ENCODE assay signal across 8 cellular contexts in genomic region chr1:199113265-199113869, GRCh38.
A peak's percentile ranks its signal among the peaks of the same experiment; 100 is the strongest.
DNase-seq lines count a peak whose midpoint lies in the region; ATAC-seq and TF ChIP-seq lines count a peak whose summit lies in the region.

No MANE protein-coding gene starts in this region.

- H3K56ac ChIP-seq in mesendoderm (ENCODE audit: low read length): no peak overlapping the region

- peak; percentile 20 for TF ChIP-seq CTCF in coronary artery (IDR thresholded peaks at IDR 0.05)

- no peaks in the 10 kb centered on the region for H3K36me3 ChIP-seq in mesendoderm (ENCODE audit: control insufficient read depth, insufficient read depth, low read length)

- no peak overlapping the region for H3K4ac ChIP-seq in mesendoderm (ENCODE audit: low read depth, low read length)

- no peak overlapping the region for H2BK120ac ChIP-seq in mesendoderm (ENCODE audit: low read depth, low read length)

- no peaks in the 10 kb centered on the region for H3K79me1 ChIP-seq in mesendoderm (ENCODE audit: low read length)

- peak; percentile 51 for ATAC-seq in GM18858 (IDR thresholded peaks at IDR 0.05; ENCODE audit: unreplicated experiment)

- H2AK5ac ChIP-seq in mesendoderm (ENCODE audit: low read length): no peak overlapping the region

- no peak overlapping the region for H3K23ac ChIP-seq in mesendoderm (ENCODE audit: low read length)

- no peak overlapping the region for H2BK15ac ChIP-seq in mesendoderm (replicated peaks; ENCODE audit: low read depth)

- no peak overlapping the region for H3K18ac ChIP-seq in mesendoderm (ENCODE audit: low read length)

- H4K5ac ChIP-seq in mesendoderm (ENCODE audit: low read length): no peak overlapping the region

- H2BK5ac ChIP-seq in mesendoderm (ENCODE audit: low read length): no peak overlapping the region

- no peak overlapping the region for H4K8ac ChIP-seq in mesendoderm (ENCODE audit: low read depth, low read length)

- H3K4me3 ChIP-seq in coronary artery (no peak overlapping the region), mesendoderm (ENCODE audit: low read length) (no peak overlapping the region)

- no peak overlapping the region for H3K27ac ChIP-seq in coronary artery
- H3K27ac ChIP-seq in mesendoderm (ENCODE audit: low read depth, low read length): no peak overlapping the region

- DNase-seq in AG08395 (ENCODE audit: low spot score) (peak; percentile 33), NCI-H146 (lab: John Stamatoyannopoulos, UW) (peak; percentile 22), coronary artery (ENCODE audit: low spot score) (no peak), mesendoderm (peak; percentile 71), NCI-H2029 treated with DMSO at 0.1 percent for 48 hours (lab: John Stamatoyannopoulos, UW) (no peak)
- DNase-seq in activated CD4-positive, alpha-beta T cell treated with anti-CD3 and anti-CD28 coated beads for 4 hours: peak; percentile 53 to 62
- peak; percentile 26 to 47 for DNase-seq in stimulated activated CD8-positive, alpha-beta memory T cell treated with anti-CD3 and anti-CD28 coated beads, Interleukin-7, amount 100 ng/mL, for 48 hours (ENCODE audit: extremely low read depth in 1 of 2, low read depth in 1 of 2)

- H3K4me1 ChIP-seq in mesendoderm (ENCODE audit: control insufficient read depth, low read depth, low read length): no peaks in the 10 kb centered on the region

- H3K4me2 ChIP-seq in mesendoderm (ENCODE audit: low read length): no peak overlapping the region

- H3K9ac ChIP-seq in mesendoderm (ENCODE audit: low read length): no peak overlapping the region

- no peaks in the 10 kb centered on the region for H3K27me3 ChIP-seq in mesendoderm (ENCODE audit: insufficient read depth, low read length, poor library complexity)

- WGBS in mesendoderm (ENCODE audit: extremely low coverage, insufficient coverage, low lambda C conversion rate): no CpG with 5 or more reads among the region's 2 CpGs

- no peaks in the 10 kb centered on the region for H3K79me2 ChIP-seq in mesendoderm (ENCODE audit: control insufficient read depth, insufficient read depth, low read length)

Comparison
In these comparisons a context has a peak if more than half of its experiments do, and no peak if none do; other contexts are left out.
1. DNase-seq: peak in AG08395 (single experiment), NCI-H146 (single experiment), activated CD4-positive, alpha-beta T cell treated with anti-CD3 and anti-CD28 coated beads for 4 hours (2 of 2), mesendoderm (single experiment) and stimulated activated CD8-positive, alpha-beta memory T cell treated with anti-CD3 and anti-CD28 coated beads, Interleukin-7, amount 100 ng/mL, for 48 hours (2 of 2); none in coronary artery (single experiment) and NCI-H2029 treated with DMSO at 0.1 percent for 48 hours (single experiment).